1 cellular context compared by ENCODE assay signal in genomic region chr17:69046130-69046807, GRCh38.
TF ChIP-seq lines count a peak whose summit lies in the region.

No MANE protein-coding gene starts in this region.

TF ChIP-seq in SK-N-SH, 30 proteins besides CTCF, POLR2A, EP300 and RAD21 (continued from another document):
- no peak for TF ChIP-seq ZBTB33 (IDR thresholded peaks at IDR 0.05; ENCODE audit: borderline replicate concordance, low read depth)
- no peak for TF ChIP-seq RCOR1 (IDR thresholded peaks at IDR 0.05; ENCODE audit: low read length)
- TF ChIP-seq USF1 (IDR thresholded peaks at IDR 0.05; ENCODE audit: borderline replicate concordance, low read depth): no peak
- TF ChIP-seq NRF1 (IDR thresholded peaks at IDR 0.05; ENCODE audit: low read depth, low read length): no peak
- no peak for TF ChIP-seq YY1 (IDR thresholded peaks at IDR 0.05; ENCODE audit: low read depth)
- TF ChIP-seq FOSL2 (IDR thresholded peaks at IDR 0.05; ENCODE audit: borderline replicate concordance, low read depth): no peak
- TF ChIP-seq FOXM1 (IDR thresholded peaks at IDR 0.05; ENCODE audit: low read depth): no peak
TF ChIP-seq in SK-N-SH: peak in this region for 0.
